ENCODE assay signal across 22 cellular contexts in the genomic region with DNA sequence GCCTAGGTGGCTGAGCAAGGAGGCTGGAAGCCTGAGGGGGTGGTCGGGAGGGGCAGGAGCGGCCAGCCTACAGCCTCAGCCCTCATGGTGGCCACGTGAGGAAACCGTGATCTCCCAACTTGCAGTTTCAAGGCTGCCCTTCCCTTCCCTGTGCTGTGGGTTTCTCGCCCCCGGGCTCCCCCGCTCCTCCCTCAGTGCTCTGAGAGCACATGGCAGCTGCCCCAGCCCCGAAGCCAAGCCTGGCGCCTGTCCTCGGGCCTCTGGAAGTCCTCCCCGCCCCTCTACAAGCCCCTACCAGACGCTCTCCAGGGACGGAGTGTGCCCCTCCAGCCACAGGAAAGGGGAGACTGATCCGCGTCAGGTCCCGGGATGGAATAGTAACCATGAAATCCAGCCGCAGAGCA.
"Had no signal": no experiment of that assay in that cellular context is flagged by ENCODE, and none has a peak within 500 bp of the region (broad histone marks: within the 10 kb centered on the region; RNA-seq: fewer than 3 reads in every experiment).

No MANE protein-coding gene starts in this region.

- H3K27me3 ChIP-seq: body of pancreas, cardiac muscle cell, thyroid gland had no signal

- DNase-seq: activated CD4-positive, alpha-beta T cell treated with anti-CD3 and anti-CD28 coated beads for 4 hours; activated CD4-positive, alpha-beta T cell treated with anti-CD3 and anti-CD28 coated beads, Interleukin-2, amount 50 U/mL, for 48 hours; activated CD4-positive, CD25-positive, alpha-beta regulatory T cell; activated gamma-delta T cell treated with Interleukin-2 at 50 U/mL for 16 hours; anterior cingulate cortex; body of pancreas; effector memory CD4-positive, alpha-beta T cell; foreskin melanocyte; glutamatergic neuron; hippocampal formation; occipital lobe; stimulated activated CD4-positive, alpha-beta T cell treated with anti-CD3 and anti-CD28 coated beads, Interleukin-4, amount 100 ng/mL, for 4 hours; substantia nigra; thyroid gland had no signal

- ATAC-seq: body of pancreas, esophagus mucosa had no signal

- H3K27ac Mint-ChIP-seq: activated naive CD4-positive, alpha-beta T cell treated with anti-CD3 and anti-CD28 coated beads, Interleukin-2, amount 50 U/mL, for 24 hours; activated T-helper 1 cell treated with anti-CD3 and anti-CD28 coated beads, Interleukin-12 subunit alpha, Interleukin-12 subunit beta, Interleukin-2, Interleukin-4 antibody, amounts not matched to agents 30 ng/mL and 10 ng/mL and 1 ng/mL, durations not matched to agents 14 hours and 24 hours and 36 hours; memory B cell; nephron; stimulated activated naive CD8-positive, alpha-beta T cell treated with anti-CD3 and anti-CD28 coated beads, Interleukin-15, Interleukin-2, amounts not matched to agents 100 ng/mL and 50 ng/mL, for 24 hours; T-helper 1 cell treated with Interleukin-12 subunit alpha and Interleukin-12 subunit beta and Interleukin-4 antibody, amounts not matched to agents 30 μg/mL and 1 μg/mL, for 36 hours had no signal

- H3K27me3 Mint-ChIP-seq: activated naive CD4-positive, alpha-beta T cell treated with anti-CD3 and anti-CD28 coated beads, Interleukin-2, amount 50 U/mL, for 24 hours; memory B cell; stimulated activated naive CD8-positive, alpha-beta T cell treated with anti-CD3 and anti-CD28 coated beads, Interleukin-15, Interleukin-2, amounts not matched to agents 100 ng/mL and 50 ng/mL, for 24 hours had no signal

- H3K9me3 ChIP-seq: body of pancreas, thyroid gland had no signal

- H3K36me3 ChIP-seq: cardiac muscle cell had no signal

- H3K4me3 Mint-ChIP-seq: activated naive CD4-positive, alpha-beta T cell treated with anti-CD3 and anti-CD28 coated beads, Interleukin-2, amount 50 U/mL, for 24 hours; activated T-helper 1 cell treated with anti-CD3 and anti-CD28 coated beads, Interleukin-12 subunit alpha, Interleukin-12 subunit beta, Interleukin-2, Interleukin-4 antibody, amounts not matched to agents 30 ng/mL and 10 ng/mL and 1 ng/mL, durations not matched to agents 14 hours and 24 hours and 36 hours; memory B cell; nephron; stimulated activated naive CD8-positive, alpha-beta T cell treated with anti-CD3 and anti-CD28 coated beads, Interleukin-15, Interleukin-2, amounts not matched to agents 100 ng/mL and 50 ng/mL, for 24 hours; T-helper 1 cell treated with Interleukin-12 subunit alpha and Interleukin-12 subunit beta and Interleukin-4 antibody, amounts not matched to agents 30 μg/mL and 1 μg/mL, for 36 hours had no signal

- H3K9me3 Mint-ChIP-seq: activated naive CD4-positive, alpha-beta T cell treated with anti-CD3 and anti-CD28 coated beads, Interleukin-2, amount 50 U/mL, for 24 hours; activated T-helper 1 cell treated with anti-CD3 and anti-CD28 coated beads, Interleukin-12 subunit alpha, Interleukin-12 subunit beta, Interleukin-2, Interleukin-4 antibody, amounts not matched to agents 30 ng/mL and 10 ng/mL and 1 ng/mL, durations not matched to agents 14 hours and 24 hours and 36 hours; memory B cell; nephron; stimulated activated naive CD8-positive, alpha-beta T cell treated with anti-CD3 and anti-CD28 coated beads, Interleukin-15, Interleukin-2, amounts not matched to agents 100 ng/mL and 50 ng/mL, for 24 hours; T-helper 1 cell treated with Interleukin-12 subunit alpha and Interleukin-12 subunit beta and Interleukin-4 antibody, amounts not matched to agents 30 μg/mL and 1 μg/mL, for 36 hours had no signal

- H3K4me3 ChIP-seq: body of pancreas, cardiac muscle cell, thyroid gland had no signal

- H3K27ac ChIP-seq: body of pancreas, cardiac muscle cell, thyroid gland had no signal

- H3K4me1 ChIP-seq: body of pancreas had no signal
